Comparison of ENCODE assay signal across 25 cellular contexts in genomic region chr6:35977308-35977707, GRCh38. TPM values are rescaled to one million over a fixed set of nuclear protein-coding genes. Genes with fewer than 3 reads are reported as not detected.
"Had no signal": no experiment of that assay in that cellular context is flagged by ENCODE, and none has a peak within 500 bp of the region (broad histone marks: within the 10 kb centered on the region; RNA-seq: fewer than 3 reads in every experiment).

No MANE protein-coding gene starts in this region.

- H3K9me3 Mint-ChIP-seq: activated CD4-positive, alpha-beta memory T cell treated with anti-CD3 and anti-CD28 coated beads for 36 hours; activated naive CD8-positive, alpha-beta T cell treated with anti-CD3 and anti-CD28 coated beads for 36 hours; central memory CD8-positive, alpha-beta T cell; endodermal cell; naive thymus-derived CD4-positive, alpha-beta T cell; neural crest cell; stimulated activated naive B cell treated with anti-CD40 and anti-IgM and Interleukin-4, amounts not matched to agents 10 μg/mL and 1 μg/mL and 100 μg/mL, for 72 hours; type B pancreatic cell had no signal

- H3K36me3 Mint-ChIP-seq: activated CD4-positive, alpha-beta memory T cell treated with anti-CD3 and anti-CD28 coated beads for 36 hours; activated naive CD8-positive, alpha-beta T cell treated with anti-CD3 and anti-CD28 coated beads for 36 hours; naive thymus-derived CD4-positive, alpha-beta T cell; stimulated activated naive B cell treated with anti-CD40 and anti-IgM and Interleukin-4, amounts not matched to agents 10 μg/mL and 1 μg/mL and 100 μg/mL, for 72 hours; type B pancreatic cell had no signal

- ATAC-seq: naive thymus-derived CD4-positive, alpha-beta T cell; stimulated activated naive B cell treated with anti-CD40 and anti-IgM and Interleukin-4, amounts not matched to agents 10 μg/mL and 1 μg/mL and 100 μg/mL, for 72 hours had no signal

- H3K4me1 ChIP-seq: lower lobe of right lung, testis, vagina had no signal

- H3K4me3 Mint-ChIP-seq: activated CD4-positive, alpha-beta memory T cell treated with anti-CD3 and anti-CD28 coated beads for 36 hours; activated naive CD8-positive, alpha-beta T cell treated with anti-CD3 and anti-CD28 coated beads for 36 hours; central memory CD8-positive, alpha-beta T cell; endodermal cell; naive thymus-derived CD4-positive, alpha-beta T cell; neural crest cell; stimulated activated naive B cell treated with anti-CD40 and anti-IgM and Interleukin-4, amounts not matched to agents 10 μg/mL and 1 μg/mL and 100 μg/mL, for 72 hours; type B pancreatic cell had no signal

- H3K36me3 ChIP-seq: esophagus squamous epithelium, gastrocnemius medialis, lower lobe of right lung, sigmoid colon, vagina had no signal

- H3K27me3 ChIP-seq: esophagus squamous epithelium, gastrocnemius medialis, sigmoid colon, testis, vagina had no signal

- H3K27ac Mint-ChIP-seq: activated CD4-positive, alpha-beta memory T cell treated with anti-CD3 and anti-CD28 coated beads for 36 hours; activated naive CD8-positive, alpha-beta T cell treated with anti-CD3 and anti-CD28 coated beads for 36 hours; endodermal cell; stimulated activated naive B cell treated with anti-CD40 and anti-IgM and Interleukin-4, amounts not matched to agents 10 μg/mL and 1 μg/mL and 100 μg/mL, for 72 hours; type B pancreatic cell had no signal

- H3K4me2 ChIP-seq: smooth muscle cell had no signal

- DNase-seq: activated CD4-positive, alpha-beta memory T cell treated with anti-CD3 and anti-CD28 coated beads for 36 hours; activated CD4-positive, alpha-beta T cell treated with anti-CD3 and anti-CD28 coated beads for 48 hours; activated naive CD4-positive, alpha-beta T cell treated with Interleukin-2 at 50 U/mL for 16 hours; activated naive CD8-positive, alpha-beta T cell treated with anti-CD3 and anti-CD28 coated beads for 36 hours; activated T-cell treated with anti-CD3 and anti-CD28 coated beads, Interleukin-2, amount 50 U/mL, for 48 hours; cortex of kidney; endodermal cell; esophagus squamous epithelium; gastrocnemius medialis; hippocampal formation; kidney glomerular epithelial cell; lower lobe of right lung; naive thymus-derived CD4-positive, alpha-beta T cell; occipital lobe; sigmoid colon; stimulated activated CD4-positive, alpha-beta T cell treated with anti-CD3 and anti-CD28 coated beads, Interleukin-2, amount 100 ng/mL, for 48 hours; stimulated activated CD8-positive, alpha-beta memory T cell treated with anti-CD3 and anti-CD28 coated beads, Interleukin-4, amount 100 ng/mL, for 48 hours; stimulated activated naive B cell treated with anti-CD40 and anti-IgM and Interleukin-4, amounts not matched to agents 10 μg/mL and 1 μg/mL and 100 μg/mL, for 72 hours; testis had no signal

- H3K27me3 Mint-ChIP-seq: activated CD4-positive, alpha-beta memory T cell treated with anti-CD3 and anti-CD28 coated beads for 36 hours; activated naive CD8-positive, alpha-beta T cell treated with anti-CD3 and anti-CD28 coated beads for 36 hours; central memory CD8-positive, alpha-beta T cell had no signal

- H3K27ac ChIP-seq: esophagus squamous epithelium, gastrocnemius medialis, lower lobe of right lung, sigmoid colon, testis, vagina had no signal

- H3K4me3 ChIP-seq: esophagus squamous epithelium, gastrocnemius medialis, lower lobe of right lung, sigmoid colon, smooth muscle cell, testis, vagina had no signal

- H3K4me1 Mint-ChIP-seq: central memory CD8-positive, alpha-beta T cell had no signal

RNA-seq across cellular contexts. Expression of gene SLC26A8, which starts 47.1 kb away (rescaled TPM):
- total RNA-seq: activated CD4-positive, alpha-beta memory T cell treated with anti-CD3 and anti-CD28 coated beads for 36 hours; astrocyte; endodermal cell; sigmoid colon; smooth muscle cell; vagina had no signal
- polyA plus RNA-seq: naive thymus-derived CD4-positive, alpha-beta T cell had no signal
